In genomic region chr3:106457278-106458210, GRCh38 we compare ENCODE assay signal across 9 cellular contexts.
A peak's percentile ranks its signal among the peaks of the same experiment; 100 is the strongest.
DNase-seq lines count a peak whose midpoint lies in the region; ATAC-seq, FAIRE-seq and TF ChIP-seq lines count a peak whose summit lies in the region.
"Had no signal": no experiment of that assay in that cellular context is flagged by ENCODE, and none has a peak within 500 bp of the region (broad histone marks: within the 10 kb centered on the region; RNA-seq: fewer than 3 reads in every experiment).

No MANE protein-coding gene starts in this region.

- peak; percentile 75 for DNase-seq in AG04449 (ENCODE audit: low read depth, low spot score)
- peak; percentile 28 for DNase-seq in GM18507 (ENCODE audit: extremely low spot score, insufficient read length, low read depth)
- DNase-seq in NB4 (ENCODE audit: low read depth), result peak; percentile 56
- DNase-seq in activated T-cell treated with anti-CD3 and anti-CD28 coated beads, Interleukin-2, amount 50 U/mL, for 72 hours, result peak; percentile 49 to 54
- peak; percentile 17 for DNase-seq in hepatic stellate cell (ENCODE audit: low spot score)
- DNase-seq in NCI-H146 (lab: John Stamatoyannopoulos, UW), result no peak
- DNase-seq in NAMALWA (ENCODE audit: low spot score), result no peak

- no peak overlapping the region for H3K4me3 ChIP-seq in AG04449 (ENCODE audit: low read depth, low read length)
- H3K4me3 ChIP-seq in NB4 (ENCODE audit: low read depth, low read length), result no peak overlapping the region

- POLR2A ChIA-PET in AG04449 (lab: Yijun Ruan, JAX), result no interaction called here

- H3K36me3 Mint-ChIP-seq in activated T-cell treated with anti-CD3 and anti-CD28 coated beads, Interleukin-2, amount 50 U/mL, for 72 hours (ENCODE audit: insufficient read depth in 2 of 2), result peaks cover 3 to 6% of the 10 kb centered on the region in 2 donors

- CTCF ChIA-PET in AG04449 (lab: Yijun Ruan, JAX), result interaction anchor here (1.2 kb wide), 2 partner anchors 152 kb away, joined by 3 read pairs; no protein-coding TSS in a partner anchor

- H3K27ac Mint-ChIP-seq in activated T-cell treated with anti-CD3 and anti-CD28 coated beads, Interleukin-2, amount 50 U/mL, for 72 hours, result peak overlapping the region; percentile 72

- peak; percentile 86 for FAIRE-seq in GM18507 (lab: Jason Lieb, UNC)
- FAIRE-seq: H1 had no signal

- peaks cover 20% of the 10 kb centered on the region for H3K4me1 Mint-ChIP-seq in activated T-cell treated with anti-CD3 and anti-CD28 coated beads, Interleukin-2, amount 50 U/mL, for 72 hours (ENCODE audit: low read depth)

- peak overlapping the region; percentile 8 to 60 for H3K4me3 Mint-ChIP-seq in activated T-cell treated with anti-CD3 and anti-CD28 coated beads, Interleukin-2, amount 50 U/mL, for 72 hours

- TF ChIP-seq CTCF in AG04449 (IDR thresholded peaks at IDR 0.05; ENCODE audit: insufficient read depth, low read length, missing control alignments), result no peak
- no peak for TF ChIP-seq CTCF in NB4 (IDR thresholded peaks at IDR 0.05; ENCODE audit: low read depth, low read length)

- no peaks in the 10 kb centered on the region for H3K27me3 Mint-ChIP-seq in activated T-cell treated with anti-CD3 and anti-CD28 coated beads, Interleukin-2, amount 50 U/mL, for 72 hours (ENCODE audit: low read depth)

- no peak for TF ChIP-seq POLR2A in NB4 (IDR thresholded peaks at IDR 0.05; ENCODE audit: extremely low read depth, insufficient read length)

- peak; percentile 89 for ATAC-seq in HG02763 (IDR thresholded peaks at IDR 0.05; ENCODE audit: unreplicated experiment)
- peak; percentile 97 to 100 for ATAC-seq in activated T-cell treated with anti-CD3 and anti-CD28 coated beads, Interleukin-2, amount 50 U/mL, for 72 hours (replicated peaks in 1 of 2)

- H3K9me3 Mint-ChIP-seq in activated T-cell treated with anti-CD3 and anti-CD28 coated beads, Interleukin-2, amount 50 U/mL, for 72 hours, result peaks cover 2 to 7% of the 10 kb centered on the region in 2 donors

Comparison
In these comparisons a context has a peak if more than half of its experiments do, and no peak if none do; other contexts are left out.
1. DNase-seq: peak in AG04449 (single experiment), GM18507 (single experiment), NB4 (single experiment), activated T-cell treated with anti-CD3 and anti-CD28 coated beads, Interleukin-2, amount 50 U/mL, for 72 hours (2 of 2) and hepatic stellate cell (single experiment); none in NCI-H146 (single experiment) and NAMALWA (single experiment).